ENCODE assay signal across 21 cellular contexts in genomic region chr6:140256213-140256612, GRCh38.
DNase-seq lines count a peak whose midpoint lies in the region; ATAC-seq and TF ChIP-seq lines count a peak whose summit lies in the region.
"Had no signal": no experiment of that assay in that cellular context is flagged by ENCODE, and none has a peak within 500 bp of the region (broad histone marks: within the 10 kb centered on the region; RNA-seq: fewer than 3 reads in every experiment).

No MANE protein-coding gene starts in this region.

- no peak for TF ChIP-seq CTCF in astrocyte of the cerebellum (IDR thresholded peaks at IDR 0.05; ENCODE audit: low read depth, low read length, missing control alignments)
- TF ChIP-seq CTCF in fibroblast of mammary gland (conservative IDR thresholded peaks at IDR 0.05; ENCODE audit: control insufficient read depth, insufficient read depth, low read depth, low read length) = no peak
- TF ChIP-seq CTCF in GM10266 (IDR thresholded peaks at IDR 0.05; ENCODE audit: control insufficient read depth, insufficient read depth, low read depth, missing control alignments) = no peak

- peaks cover 2 to 5% of the 10 kb centered on the region in 2 donors for H3K27me3 Mint-ChIP-seq in T-cell

- no peak for ATAC-seq in T-cell (replicated peaks in 1 of 4)
- no peak for ATAC-seq in GM19035 (IDR thresholded peaks at IDR 0.05; ENCODE audit: unreplicated experiment)
- ATAC-seq: foreskin keratinocyte; heart right ventricle; naive thymus-derived CD4-positive, alpha-beta T cell; stimulated activated effector memory CD8-positive, alpha-beta T cell treated with anti-CD3 and anti-CD28 coated beads, Interleukin-12 subunit alpha, Interleukin-12 subunit beta, amount 100 ng/mL, for 72 hours had no signal

- POLR2A ChIA-PET in T-cell (lab: Charles Lee) = no interaction called here

- H3K4me3 ChIP-seq in astrocyte of the cerebellum (ENCODE audit: low read depth, low read length) = no peak overlapping the region
- no peak overlapping the region for H3K4me3 ChIP-seq in fibroblast of mammary gland (ENCODE audit: control insufficient read depth, low read depth, low read length)
- H3K4me3 ChIP-seq: heart right ventricle, spleen had no signal

- CTCF ChIA-PET in T-cell (lab: Charles Lee) = no interaction called here

- no peaks in the 10 kb centered on the region for H3K4me1 Mint-ChIP-seq in T-cell
- H3K4me1 Mint-ChIP-seq: naive thymus-derived CD4-positive, alpha-beta T cell; stimulated activated effector memory CD8-positive, alpha-beta T cell treated with anti-CD3 and anti-CD28 coated beads, Interleukin-12 subunit alpha, Interleukin-12 subunit beta, amount 100 ng/mL, for 72 hours had no signal

- H3K36me3 Mint-ChIP-seq in T-cell = no peaks in the 10 kb centered on the region
- H3K36me3 Mint-ChIP-seq: naive thymus-derived CD4-positive, alpha-beta T cell; stimulated activated effector memory CD8-positive, alpha-beta T cell treated with anti-CD3 and anti-CD28 coated beads, Interleukin-12 subunit alpha, Interleukin-12 subunit beta, amount 100 ng/mL, for 72 hours had no signal

- in situ Hi-C loops in astrocyte of the cerebellum (cut with HindIII; ENCODE audit: low sequenced_read_pairs) = no loop called here

- no peak overlapping the region for H3K4me3 Mint-ChIP-seq in T-cell
- H3K4me3 Mint-ChIP-seq: naive thymus-derived CD4-positive, alpha-beta T cell; stimulated activated effector memory CD8-positive, alpha-beta T cell treated with anti-CD3 and anti-CD28 coated beads, Interleukin-12 subunit alpha, Interleukin-12 subunit beta, amount 100 ng/mL, for 72 hours had no signal

- no peaks in the 10 kb centered on the region for H3K9me3 Mint-ChIP-seq in T-cell
- H3K9me3 Mint-ChIP-seq: naive thymus-derived CD4-positive, alpha-beta T cell; stimulated activated effector memory CD8-positive, alpha-beta T cell treated with anti-CD3 and anti-CD28 coated beads, Interleukin-12 subunit alpha, Interleukin-12 subunit beta, amount 100 ng/mL, for 72 hours had no signal

- DNase-seq in Daoy (ENCODE audit: low read depth) = peak; percentile 12
- peak; percentile 39 for DNase-seq in HT1080 (ENCODE audit: low read depth)
- DNase-seq in astrocyte of the cerebellum (ENCODE audit: low read depth) = peak; percentile 19
- DNase-seq in fibroblast of mammary gland (ENCODE audit: low read depth) = peak; percentile 10
- DNase-seq in T-cell = no peak
- DNase-seq in NOMO-1 (lab: John Stamatoyannopoulos, UW; ENCODE audit: unreplicated experiment in 2 of 2) = no peak
- no peak for DNase-seq in GM10266 (ENCODE audit: extremely low spot score)
- DNase-seq: ACHN; activated CD4-positive, alpha-beta T cell treated with anti-CD3 and anti-CD28 coated beads for 48 hours; activated naive CD4-positive, alpha-beta T cell treated with anti-CD3 and anti-CD28 coated beads, Interleukin-2, amount 50 U/mL, for 16 hours; foreskin keratinocyte; heart right ventricle; naive thymus-derived CD4-positive, alpha-beta T cell; NCI-H187 treated with DMSO at 0.1 percent for 48 hours; NCI-H2227 treated with DMSO at 0.1 percent for 48 hours; NCI-H69; spleen; stimulated activated CD4-positive, alpha-beta T cell treated with anti-CD3 and anti-CD28 coated beads, Interleukin-2, amount 100 ng/mL, for 48 hours; substantia nigra had no signal

- H3K27ac Mint-ChIP-seq in T-cell = no peak overlapping the region
- H3K27ac Mint-ChIP-seq: naive thymus-derived CD4-positive, alpha-beta T cell; stimulated activated effector memory CD8-positive, alpha-beta T cell treated with anti-CD3 and anti-CD28 coated beads, Interleukin-12 subunit alpha, Interleukin-12 subunit beta, amount 100 ng/mL, for 72 hours had no signal

Comparison
In these comparisons a context has a peak if more than half of its experiments do, and no peak if none do; other contexts are left out.
1. DNase-seq: peak in Daoy (single experiment), HT1080 (single experiment), astrocyte of the cerebellum (single experiment) and fibroblast of mammary gland (single experiment); none in T-cell (0 of 34), NOMO-1 (0 of 2) and GM10266 (single experiment).